1 cellular context compared by ENCODE assay signal in the genomic region with DNA sequence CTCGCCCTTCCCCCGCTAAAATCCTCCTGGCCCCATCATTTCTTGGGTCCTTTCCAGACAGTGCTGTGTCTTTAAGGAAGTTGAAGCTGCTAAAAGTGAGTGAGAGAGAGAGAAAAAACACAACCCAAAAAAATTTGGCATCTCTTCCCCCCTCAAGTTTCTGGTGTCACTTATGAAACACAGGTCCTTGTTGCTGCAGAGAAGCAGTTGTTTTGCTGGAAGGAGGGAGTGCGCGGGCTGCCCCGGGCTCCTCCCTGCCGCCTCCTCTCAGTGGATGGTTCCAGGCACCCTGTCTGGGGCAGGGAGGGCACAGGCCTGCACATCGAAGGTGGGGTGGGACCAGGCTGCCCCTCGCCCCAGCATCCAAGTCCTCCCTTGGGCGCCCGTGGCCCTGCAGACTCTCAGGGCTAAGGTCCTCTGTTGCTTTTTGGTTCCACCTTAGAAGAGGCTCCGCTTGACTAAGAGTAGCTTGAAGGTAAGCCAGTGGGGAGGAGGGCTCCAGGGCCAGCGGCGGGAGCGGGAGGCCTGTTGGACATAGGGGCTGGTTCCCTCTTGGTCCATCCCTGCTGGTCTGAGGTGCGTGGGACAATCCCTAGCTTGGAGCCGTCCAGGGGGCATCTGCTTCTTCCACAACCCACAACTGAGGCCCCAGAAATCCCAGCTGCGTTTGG.
TF ChIP-seq lines count a peak whose summit lies in the region.

A gene with protein sequence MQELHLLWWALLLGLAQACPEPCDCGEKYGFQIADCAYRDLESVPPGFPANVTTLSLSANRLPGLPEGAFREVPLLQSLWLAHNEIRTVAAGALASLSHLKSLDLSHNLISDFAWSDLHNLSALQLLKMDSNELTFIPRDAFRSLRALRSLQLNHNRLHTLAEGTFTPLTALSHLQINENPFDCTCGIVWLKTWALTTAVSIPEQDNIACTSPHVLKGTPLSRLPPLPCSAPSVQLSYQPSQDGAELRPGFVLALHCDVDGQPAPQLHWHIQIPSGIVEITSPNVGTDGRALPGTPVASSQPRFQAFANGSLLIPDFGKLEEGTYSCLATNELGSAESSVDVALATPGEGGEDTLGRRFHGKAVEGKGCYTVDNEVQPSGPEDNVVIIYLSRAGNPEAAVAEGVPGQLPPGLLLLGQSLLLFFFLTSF (plus strand): TSS at position 166 of the 671 bp plus-strand sequence. CDS start 1,149 bp downstream, outside the sequence.

TF ChIP-seq in HEK293, 187 proteins besides CTCF, POLR2A, EP300 and RAD21 (continued from another document):
- TF ChIP-seq, protein P1, sequence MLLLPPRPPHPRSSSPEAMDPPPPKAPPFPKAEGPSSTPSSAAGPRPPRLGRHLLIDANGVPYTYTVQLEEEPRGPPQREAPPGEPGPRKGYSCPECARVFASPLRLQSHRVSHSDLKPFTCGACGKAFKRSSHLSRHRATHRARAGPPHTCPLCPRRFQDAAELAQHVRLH (tag by site-specific recombination; IDR thresholded peaks at IDR 0.05), result no peak
- TF ChIP-seq ZNF37A (tag by site-specific recombination; IDR thresholded peaks at IDR 0.05) (no peak), ZSCAN16 (tag by site-specific recombination; IDR thresholded peaks at IDR 0.05) (no peak), ZNF366 (tag by site-specific recombination; conservative IDR thresholded peaks at IDR 0.05) (no peak), ZNF391 (tag by site-specific recombination; IDR thresholded peaks at IDR 0.05; ENCODE audit: borderline replicate concordance, low read depth) (no peak), ZBTB48 (tag by site-specific recombination; IDR thresholded peaks at IDR 0.05) (0 out of 2 replicates have a peak, but pooled peaks have one; percentile 21), ZNF530 (tag by site-specific recombination; IDR thresholded peaks at IDR 0.05; ENCODE audit: low read depth) (no peak), SCRT2 (tag by site-specific recombination; IDR thresholded peaks at IDR 0.05) (peak; percentile 78), ZNF335 (tag by site-specific recombination; conservative IDR thresholded peaks at IDR 0.05) (no peak)
- TF ChIP-seq, protein P2, sequence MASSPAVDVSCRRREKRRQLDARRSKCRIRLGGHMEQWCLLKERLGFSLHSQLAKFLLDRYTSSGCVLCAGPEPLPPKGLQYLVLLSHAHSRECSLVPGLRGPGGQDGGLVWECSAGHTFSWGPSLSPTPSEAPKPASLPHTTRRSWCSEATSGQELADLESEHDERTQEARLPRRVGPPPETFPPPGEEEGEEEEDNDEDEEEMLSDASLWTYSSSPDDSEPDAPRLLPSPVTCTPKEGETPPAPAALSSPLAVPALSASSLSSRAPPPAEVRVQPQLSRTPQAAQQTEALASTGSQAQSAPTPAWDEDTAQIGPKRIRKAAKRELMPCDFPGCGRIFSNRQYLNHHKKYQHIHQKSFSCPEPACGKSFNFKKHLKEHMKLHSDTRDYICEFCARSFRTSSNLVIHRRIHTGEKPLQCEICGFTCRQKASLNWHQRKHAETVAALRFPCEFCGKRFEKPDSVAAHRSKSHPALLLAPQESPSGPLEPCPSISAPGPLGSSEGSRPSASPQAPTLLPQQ (tag by site-specific recombination; IDR thresholded peaks at IDR 0.05), result 0 out of 2 replicates have a peak, but pooled peaks have one; percentile 37
- TF ChIP-seq, protein P3, sequence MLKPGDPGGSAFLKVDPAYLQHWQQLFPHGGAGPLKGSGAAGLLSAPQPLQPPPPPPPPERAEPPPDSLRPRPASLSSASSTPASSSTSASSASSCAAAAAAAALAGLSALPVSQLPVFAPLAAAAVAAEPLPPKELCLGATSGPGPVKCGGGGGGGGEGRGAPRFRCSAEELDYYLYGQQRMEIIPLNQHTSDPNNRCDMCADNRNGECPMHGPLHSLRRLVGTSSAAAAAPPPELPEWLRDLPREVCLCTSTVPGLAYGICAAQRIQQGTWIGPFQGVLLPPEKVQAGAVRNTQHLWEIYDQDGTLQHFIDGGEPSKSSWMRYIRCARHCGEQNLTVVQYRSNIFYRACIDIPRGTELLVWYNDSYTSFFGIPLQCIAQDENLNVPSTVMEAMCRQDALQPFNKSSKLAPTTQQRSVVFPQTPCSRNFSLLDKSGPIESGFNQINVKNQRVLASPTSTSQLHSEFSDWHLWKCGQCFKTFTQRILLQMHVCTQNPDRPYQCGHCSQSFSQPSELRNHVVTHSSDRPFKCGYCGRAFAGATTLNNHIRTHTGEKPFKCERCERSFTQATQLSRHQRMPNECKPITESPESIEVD (tag by site-specific recombination; IDR thresholded peaks at IDR 0.05), result no peak
- TF ChIP-seq, protein P4, sequence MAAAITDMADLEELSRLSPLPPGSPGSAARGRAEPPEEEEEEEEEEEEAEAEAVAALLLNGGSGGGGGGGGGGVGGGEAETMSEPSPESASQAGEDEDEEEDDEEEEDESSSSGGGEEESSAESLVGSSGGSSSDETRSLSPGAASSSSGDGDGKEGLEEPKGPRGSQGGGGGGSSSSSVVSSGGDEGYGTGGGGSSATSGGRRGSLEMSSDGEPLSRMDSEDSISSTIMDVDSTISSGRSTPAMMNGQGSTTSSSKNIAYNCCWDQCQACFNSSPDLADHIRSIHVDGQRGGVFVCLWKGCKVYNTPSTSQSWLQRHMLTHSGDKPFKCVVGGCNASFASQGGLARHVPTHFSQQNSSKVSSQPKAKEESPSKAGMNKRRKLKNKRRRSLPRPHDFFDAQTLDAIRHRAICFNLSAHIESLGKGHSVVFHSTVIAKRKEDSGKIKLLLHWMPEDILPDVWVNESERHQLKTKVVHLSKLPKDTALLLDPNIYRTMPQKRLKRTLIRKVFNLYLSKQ (tag by site-specific recombination; IDR thresholded peaks at IDR 0.05; ENCODE audit: borderline replicate concordance), result no peak
- TF ChIP-seq, protein P5, sequence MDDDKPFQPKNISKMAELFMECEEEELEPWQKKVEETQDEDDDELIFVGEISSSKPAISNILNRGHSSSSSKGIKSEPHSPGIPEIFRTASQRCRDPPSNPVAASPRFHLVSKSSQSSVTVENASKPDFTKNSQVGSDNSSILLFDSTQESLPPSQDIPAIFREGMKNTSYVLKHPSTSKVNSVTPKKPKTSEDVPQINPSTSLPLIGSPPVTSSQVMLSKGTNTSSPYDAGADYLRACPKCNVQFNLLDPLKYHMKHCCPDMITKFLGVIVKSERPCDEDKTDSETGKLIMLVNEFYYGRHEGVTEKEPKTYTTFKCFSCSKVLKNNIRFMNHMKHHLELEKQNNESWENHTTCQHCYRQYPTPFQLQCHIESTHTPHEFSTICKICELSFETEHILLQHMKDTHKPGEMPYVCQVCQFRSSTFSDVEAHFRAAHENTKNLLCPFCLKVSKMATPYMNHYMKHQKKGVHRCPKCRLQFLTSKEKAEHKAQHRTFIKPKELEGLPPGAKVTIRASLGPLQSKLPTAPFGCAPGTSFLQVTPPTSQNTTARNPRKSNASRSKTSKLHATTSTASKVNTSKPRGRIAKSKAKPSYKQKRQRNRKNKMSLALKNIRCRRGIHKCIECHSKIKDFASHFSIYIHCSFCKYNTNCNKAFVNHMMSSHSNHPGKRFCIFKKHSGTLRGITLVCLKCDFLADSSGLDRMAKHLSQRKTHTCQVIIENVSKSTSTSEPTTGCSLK (tag by site-specific recombination; IDR thresholded peaks at IDR 0.05), result no peak
- TF ChIP-seq, protein P6, sequence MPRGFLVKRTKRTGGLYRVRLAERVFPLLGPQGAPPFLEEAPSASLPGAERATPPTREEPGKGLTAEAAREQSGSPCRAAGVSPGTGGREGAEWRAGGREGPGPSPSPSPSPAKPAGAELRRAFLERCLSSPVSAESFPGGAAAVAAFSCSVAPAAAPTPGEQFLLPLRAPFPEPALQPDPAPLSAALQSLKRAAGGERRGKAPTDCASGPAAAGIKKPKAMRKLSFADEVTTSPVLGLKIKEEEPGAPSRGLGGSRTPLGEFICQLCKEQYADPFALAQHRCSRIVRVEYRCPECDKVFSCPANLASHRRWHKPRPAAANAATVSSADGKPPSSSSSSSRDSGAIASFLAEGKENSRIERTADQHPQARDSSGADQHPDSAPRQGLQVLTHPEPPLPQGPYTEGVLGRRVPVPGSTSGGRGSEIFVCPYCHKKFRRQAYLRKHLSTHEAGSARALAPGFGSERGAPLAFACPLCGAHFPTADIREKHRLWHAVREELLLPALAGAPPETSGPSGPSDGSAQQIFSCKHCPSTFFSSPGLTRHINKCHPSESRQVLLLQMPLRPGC (tag by site-specific recombination; IDR thresholded peaks at IDR 0.05), result no peak
- TF ChIP-seq, protein P7, sequence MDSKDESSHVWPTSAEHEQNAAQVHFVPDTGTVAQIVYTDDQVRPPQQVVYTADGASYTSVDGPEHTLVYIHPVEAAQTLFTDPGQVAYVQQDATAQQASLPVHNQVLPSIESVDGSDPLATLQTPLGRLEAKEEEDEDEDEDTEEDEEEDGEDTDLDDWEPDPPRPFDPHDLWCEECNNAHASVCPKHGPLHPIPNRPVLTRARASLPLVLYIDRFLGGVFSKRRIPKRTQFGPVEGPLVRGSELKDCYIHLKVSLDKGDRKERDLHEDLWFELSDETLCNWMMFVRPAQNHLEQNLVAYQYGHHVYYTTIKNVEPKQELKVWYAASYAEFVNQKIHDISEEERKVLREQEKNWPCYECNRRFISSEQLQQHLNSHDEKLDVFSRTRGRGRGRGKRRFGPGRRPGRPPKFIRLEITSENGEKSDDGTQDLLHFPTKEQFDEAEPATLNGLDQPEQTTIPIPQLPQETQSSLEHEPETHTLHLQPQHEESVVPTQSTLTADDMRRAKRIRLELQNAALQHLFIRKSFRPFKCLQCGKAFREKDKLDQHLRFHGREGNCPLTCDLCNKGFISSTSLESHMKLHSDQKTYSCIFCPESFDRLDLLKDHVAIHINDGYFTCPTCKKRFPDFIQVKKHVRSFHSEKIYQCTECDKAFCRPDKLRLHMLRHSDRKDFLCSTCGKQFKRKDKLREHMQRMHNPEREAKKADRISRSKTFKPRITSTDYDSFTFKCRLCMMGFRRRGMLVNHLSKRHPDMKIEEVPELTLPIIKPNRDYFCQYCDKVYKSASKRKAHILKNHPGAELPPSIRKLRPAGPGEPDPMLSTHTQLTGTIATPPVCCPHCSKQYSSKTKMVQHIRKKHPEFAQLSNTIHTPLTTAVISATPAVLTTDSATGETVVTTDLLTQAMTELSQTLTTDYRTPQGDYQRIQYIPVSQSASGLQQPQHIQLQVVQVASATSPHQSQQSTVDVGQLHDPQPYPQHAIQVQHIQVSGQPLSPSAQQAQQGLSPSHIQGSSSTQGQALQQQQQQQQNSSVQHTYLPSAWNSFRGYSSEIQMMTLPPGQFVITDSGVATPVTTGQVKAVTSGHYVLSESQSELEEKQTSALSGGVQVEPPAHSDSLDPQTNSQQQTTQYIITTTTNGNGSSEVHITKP (tag by site-specific recombination; IDR thresholded peaks at IDR 0.05), result peak; percentile 32; the same call in 1 of the 2 replicates
